Comparison of ENCODE assay signal across 8 cellular contexts in genomic region chr7:74650055-74650454, GRCh38. TPM values are rescaled to one million over a fixed set of nuclear protein-coding genes. Genes with fewer than 3 reads are reported as not detected.
A peak's percentile ranks its signal among the peaks of the same experiment; 100 is the strongest.
DNase-seq lines count a peak whose midpoint lies in the region; ATAC-seq and TF ChIP-seq lines count a peak whose summit lies in the region.
"Not testable (repeated sequence)": the region's sequence is repeated elsewhere in the genome, so short reads cannot be mapped to it uniquely, and the experiment has no call there.

No MANE protein-coding gene starts in this region.

- TF ChIP-seq CTCF in CD8-positive, alpha-beta T cell (IDR thresholded peaks at IDR 0.05); Panc1 (IDR thresholded peaks at IDR 0.05): not testable (repeated sequence)

- not testable (repeated sequence) for BruUV-seq in Panc1 (replicated peaks; lab: Mats Ljungman, UMichigan)

- POLR2A ChIA-PET in CD8-positive, alpha-beta T cell (lab: Charles Lee): interaction anchor here (0.8 kb wide), 1 partner anchor 15 kb away, joined by 3 read pairs; no protein-coding TSS in a partner anchor
- POLR2A ChIA-PET in Panc1 (lab: Charles Lee): not testable (repeated sequence)

- not testable (repeated sequence) for H3K4me1 ChIP-seq in CD8-positive, alpha-beta T cell (ENCODE audit: insufficient read depth, low read length)
- H3K4me1 ChIP-seq in Panc1 (ENCODE audit: control insufficient read depth, insufficient read depth, low read length): peaks cover 10% of the 10 kb centered on the region

- peak overlapping the region; percentile 94 for H3K27ac Mint-ChIP-seq in CD8-positive, alpha-beta T cell
- H3K27ac Mint-ChIP-seq in memory B cell: peak overlapping the region; percentile 93

- DNase-seq in CD8-positive, alpha-beta T cell: peak; percentile 25 to 82 (median 71)
- not testable (repeated sequence) for DNase-seq in Panc1 (ENCODE audit: low read depth, low spot score)
- peak; percentile 49 for DNase-seq in activated CD8-positive, alpha-beta memory T cell treated with anti-CD3 and anti-CD28 coated beads, Interleukin-2, amount 50 U/mL, for 1 hour (ENCODE audit: extremely low read depth)
- DNase-seq in effector CD4-positive, alpha-beta T cell: peak; percentile 56
- DNase-seq in memory B cell (ENCODE audit: low spot score in 2 of 2): peak; percentile 56 to 63
- peak; percentile 70 to 82 (median 73) for DNase-seq in stimulated activated CD4-positive, alpha-beta T cell treated with anti-CD3 and anti-CD28 coated beads, TNF-alpha, amount 100 ng/mL, for 48 hours (ENCODE audit: low read depth in 3 of 3)

- in situ Hi-C loops in Panc1 (cut with HindIII; ENCODE audit: low pct_unique_long_range_greater_than_20kb, low sequenced_read_pairs): not testable (repeated sequence)

- CTCF ChIA-PET in CD8-positive, alpha-beta T cell (lab: Charles Lee): not testable (repeated sequence)
- CTCF ChIA-PET in Panc1 (lab: Charles Lee): interaction anchor here (0.6 kb wide), 1 partner anchor 9 kb away, joined by 5 read pairs; no protein-coding TSS in a partner anchor

- not testable (repeated sequence) for H3K27me3 Mint-ChIP-seq in CD8-positive, alpha-beta T cell (ENCODE audit: low read depth); memory B cell

- intact Hi-C loops in CD8-positive, alpha-beta T cell (cut with DNase I, micrococcal nuclease): loop anchor here in 1 of 2 experiments (10.0 kb wide), 1 partner anchor 475 kb away; the partner anchor contains the start of gene EIF4H
- intact Hi-C loops in Panc1 (cut with micrococcal nuclease; ENCODE audit: unreplicated experiment): not testable (repeated sequence)

- H3K9me3 ChIP-seq in CD8-positive, alpha-beta T cell (ENCODE audit: low read length); Panc1 (ENCODE audit: control insufficient read depth, insufficient read depth, low read depth, low read length): not testable (repeated sequence)

- H3K9me3 Mint-ChIP-seq in CD8-positive, alpha-beta T cell; memory B cell: not testable (repeated sequence)

- not testable (repeated sequence) for H3K27me3 ChIP-seq in CD8-positive, alpha-beta T cell (ENCODE audit: insufficient read depth, low read length); Panc1 (ENCODE audit: control insufficient read depth, insufficient read depth, low read length)

- H3K36me3 Mint-ChIP-seq in CD8-positive, alpha-beta T cell; memory B cell: not testable (repeated sequence)

- H3K4me1 Mint-ChIP-seq in CD8-positive, alpha-beta T cell (ENCODE audit: low read depth): peaks cover 26% of the 10 kb centered on the region
- H3K4me1 Mint-ChIP-seq in memory B cell: peaks cover 17% of the 10 kb centered on the region

- peak; percentile 95 for ATAC-seq in CD8-positive, alpha-beta T cell
- ATAC-seq in GM19452 (IDR thresholded peaks at IDR 0.05; ENCODE audit: unreplicated experiment) (peak; percentile 73), HG03108 (IDR thresholded peaks at IDR 0.05; ENCODE audit: unreplicated experiment) (peak; percentile 71), Panc1 (peak; percentile 59), memory B cell (ENCODE audit: low read depth) (peak; percentile 100)

- peak overlapping the region; percentile 26 for H3K27ac ChIP-seq in CD8-positive, alpha-beta T cell (ENCODE audit: low read depth, low read length)
- peak overlapping the region; percentile 78 for H3K27ac ChIP-seq in Panc1 (ENCODE audit: low read length)

- H3K4me3 Mint-ChIP-seq in CD8-positive, alpha-beta T cell: peak overlapping the region; percentile 88
- H3K4me3 Mint-ChIP-seq in memory B cell: peak overlapping the region; percentile 84

- not testable (repeated sequence) for H3K36me3 ChIP-seq in CD8-positive, alpha-beta T cell (ENCODE audit: insufficient read depth, low read length); Panc1 (ENCODE audit: control insufficient read depth, insufficient read depth, low read length)

- H3K4me3 ChIP-seq in CD8-positive, alpha-beta T cell (ENCODE audit: low read depth, low read length): peak overlapping the region; percentile 44
- peak overlapping the region; percentile 17 to 58; a peak in 3 of 4 replicates for H3K4me3 ChIP-seq in Panc1 (ENCODE audit: low read depth in 2 of 2, low read length in 2 of 2)

RNA-seq across cellular contexts. Expression of gene GTF2I, which starts 7.5 kb away (rescaled TPM):
- total RNA-seq in CD8-positive, alpha-beta T cell: 100 to 1,000 TPM; 106 to 108 TPM
- total RNA-seq in Panc1 (2021; ENCODE audit: unreplicated experiment): 305 TPM
- 194 TPM for polyA plus RNA-seq in Panc1 (2012; ENCODE audit: insufficient read length)
